22 cellular contexts compared by ENCODE assay signal in genomic region chr15:76179023-76179422, GRCh38.
DNase-seq lines count a peak whose midpoint lies in the region; ATAC-seq and TF ChIP-seq lines count a peak whose summit lies in the region.
"Had no signal": no experiment of that assay in that cellular context is flagged by ENCODE, and none has a peak within 500 bp of the region (broad histone marks: within the 10 kb centered on the region; RNA-seq: fewer than 3 reads in every experiment).

No MANE protein-coding gene starts in this region.

- peak overlapping the region; percentile 67 for H3K18ac ChIP-seq in neuronal stem cell (ENCODE audit: low read length)

- H3K4me1 Mint-ChIP-seq in Caco-2 (ENCODE audit: low read depth, unreplicated experiment) = no peaks in the 10 kb centered on the region
- H3K4me1 Mint-ChIP-seq: CD14-positive monocyte had no signal

- no peak overlapping the region for H2BK15ac ChIP-seq in neuronal stem cell (ENCODE audit: low read length)

- H3K36me3 Mint-ChIP-seq in Caco-2 (ENCODE audit: insufficient read depth, unreplicated experiment) = no peaks in the 10 kb centered on the region
- H3K36me3 Mint-ChIP-seq: CD14-positive monocyte; CD8-positive, alpha-beta memory T cell had no signal

- no peak overlapping the region for H4K91ac ChIP-seq in neuronal stem cell (ENCODE audit: low read depth, low read length, poor library complexity)

- H3K4me1 ChIP-seq in adipocyte (ENCODE audit: control insufficient read depth, insufficient read depth, low read length) (peaks cover 18% of the 10 kb centered on the region), neuronal stem cell (ENCODE audit: control insufficient read depth in 2 of 2, insufficient read depth in 1 of 2, low read depth in 1 of 2, low read length in 2 of 2) (peaks cover 9 to 18% of the 10 kb centered on the region in 2 donors), skeletal muscle tissue (ENCODE audit: control insufficient read depth in 3 of 3, insufficient read depth in 3 of 3, low read length in 3 of 3) (peaks cover 39 to 58% (median 42%) of the 10 kb centered on the region in 3 donors), Caco-2 (no peaks in the 10 kb centered on the region)
- H3K4me1 ChIP-seq: BE2C; BLaER1 treated with 17β-estradiol and CSF1 and Interleukin-3, amounts not matched to agents 10 nM and 100 nM had no signal

- BruUV-seq in Caco-2 (replicated peaks; lab: Mats Ljungman, UMichigan) = no TSS peak

- intact Hi-C loops in Caco-2 (cut with micrococcal nuclease; ENCODE audit: unreplicated experiment) = no loop called here

- H4K8ac ChIP-seq in neuronal stem cell (ENCODE audit: low read depth, low read length) = no peak overlapping the region

- DNase-seq in RWPE1 (ENCODE audit: low spot score) = no peak
- no peak for DNase-seq in adipocyte (ENCODE audit: low read depth)
- DNase-seq in neuronal stem cell (ENCODE audit: low spot score) = no peak
- no peak for DNase-seq in Caco-2
- DNase-seq in T-helper 1 cell = no peak
- DNase-seq: 8988T; ACHN; AML-193; BE2C; Calu3; CD4-positive, alpha-beta T cell; CD8-positive, alpha-beta memory T cell; DMS153; DND-41; H9 had no signal

- no peak overlapping the region for H3K4me3 Mint-ChIP-seq in Caco-2 (ENCODE audit: unreplicated experiment)
- H3K4me3 Mint-ChIP-seq: CD4-positive, alpha-beta T cell; CD8-positive, alpha-beta memory T cell; GM23338; H9 had no signal

- no peak overlapping the region for H3K4ac ChIP-seq in neuronal stem cell (ENCODE audit: low read length)

- H2BK120ac ChIP-seq in neuronal stem cell (ENCODE audit: low read depth, low read length) = no peak overlapping the region

- peak overlapping the region; percentile 95 for H3K27ac ChIP-seq in RWPE1
- no peak overlapping the region for H3K27ac ChIP-seq in neuronal stem cell (replicated peaks; ENCODE audit: low read length)
- no peak overlapping the region for H3K27ac ChIP-seq in skeletal muscle tissue (ENCODE audit: low read depth, low read length)
- H3K27ac ChIP-seq: BLaER1 treated with 17β-estradiol and CSF1 and Interleukin-3, amounts not matched to agents 10 nM and 100 nM had no signal

- H3K27ac Mint-ChIP-seq in Caco-2 (ENCODE audit: unreplicated experiment) = no peak overlapping the region
- H3K27ac Mint-ChIP-seq: CD14-positive monocyte; CD4-positive, alpha-beta T cell; GM23338; H9 had no signal

- H3K27me3 ChIP-seq in adipocyte (replicated peaks; ENCODE audit: control insufficient read depth, insufficient read depth, low read length) (no peaks in the 10 kb centered on the region), neuronal stem cell (ENCODE audit: control insufficient read depth in 3 of 3, insufficient read depth in 3 of 3, low read depth in 1 of 3, low read length in 3 of 3) (peaks cover 0 to 6% (median 0%) of the 10 kb centered on the region in 3 experiments), skeletal muscle tissue (ENCODE audit: control insufficient read depth in 3 of 3, insufficient read depth in 3 of 3, low read length in 3 of 3) (peaks cover 0 to 13% (median 2%) of the 10 kb centered on the region in 3 donors), Caco-2 (replicated peaks; ENCODE audit: control insufficient read depth, insufficient read depth, low read length) (no peaks in the 10 kb centered on the region)
- H3K27me3 ChIP-seq: BE2C; BLaER1 treated with 17β-estradiol and CSF1 and Interleukin-3, amounts not matched to agents 10 nM and 100 nM had no signal

- H3K9ac ChIP-seq in adipocyte (ENCODE audit: low read length) (peak overlapping the region; percentile 89), neuronal stem cell (ENCODE audit: low read depth, low read length, poor library complexity) (no peak overlapping the region), skeletal muscle tissue (ENCODE audit: low read depth in 1 of 3, low read length in 3 of 3) (peak overlapping the region in 2 of 3 donors; percentile 23 to 97)
- H3K9ac ChIP-seq: BLaER1 treated with 17β-estradiol and CSF1 and Interleukin-3, amounts not matched to agents 10 nM and 100 nM had no signal

- H3K36me3 ChIP-seq in adipocyte (ENCODE audit: control insufficient read depth, insufficient read depth, low read length, severe bottlenecking) = no peaks in the 10 kb centered on the region
- H3K36me3 ChIP-seq in neuronal stem cell (replicated peaks in 1 of 2; ENCODE audit: control insufficient read depth in 2 of 2, insufficient read depth in 2 of 2, low read length in 2 of 2) = no peaks in the 10 kb centered on the region
- no peaks in the 10 kb centered on the region for H3K36me3 ChIP-seq in skeletal muscle tissue (ENCODE audit: control insufficient read depth in 3 of 3, insufficient read depth in 3 of 3, low read length in 3 of 3)
- H3K36me3 ChIP-seq in Caco-2 (ENCODE audit: control insufficient read depth, insufficient read depth, low read length) = no peaks in the 10 kb centered on the region
- H3K36me3 ChIP-seq: BE2C; BLaER1 treated with 17β-estradiol and CSF1 and Interleukin-3, amounts not matched to agents 10 nM and 100 nM had no signal

- H3K79me1 ChIP-seq in neuronal stem cell (ENCODE audit: low read depth, low read length) = no peaks in the 10 kb centered on the region

- CTCF ChIA-PET in RWPE1 (lab: Yijun Ruan, JAX) (no interaction called here), Caco-2 (lab: Charles Lee) (no interaction called here)

- no peak overlapping the region for H2BK5ac ChIP-seq in neuronal stem cell (ENCODE audit: low read length)

- POLR2A ChIA-PET in RWPE1 (lab: Yijun Ruan, JAX; ENCODE audit: low non-redundant PET) (no interaction called here), Caco-2 (lab: Charles Lee) (no interaction called here)

- H3K9me3 ChIP-seq in adipocyte (ENCODE audit: control insufficient read depth, low read length) = peaks cover 8% of the 10 kb centered on the region
- H3K9me3 ChIP-seq in neuronal stem cell (replicated peaks in 1 of 2; ENCODE audit: control insufficient read depth in 2 of 2, insufficient read depth in 1 of 2, low read depth in 1 of 2, low read length in 2 of 2) = peaks cover 0 to 3% of the 10 kb centered on the region in 2 donors
- no peaks in the 10 kb centered on the region for H3K9me3 ChIP-seq in skeletal muscle tissue (ENCODE audit: control insufficient read depth in 3 of 3, low read length in 3 of 3)
- no peaks in the 10 kb centered on the region for H3K9me3 ChIP-seq in Caco-2
- H3K9me3 ChIP-seq: A549, BE2C had no signal

- H2BK12ac ChIP-seq in neuronal stem cell (ENCODE audit: low read length) = no peak overlapping the region

- H3K4me3 ChIP-seq in adipocyte (ENCODE audit: low read length) (no peak overlapping the region), neuronal stem cell (ENCODE audit: low read length in 2 of 2) (no peak overlapping the region), skeletal muscle tissue (ENCODE audit: low read length in 3 of 3) (no peak overlapping the region), Caco-2 (ENCODE audit: low read depth, low read length) (no peak overlapping the region)
- H3K4me3 ChIP-seq: A549; BLaER1 treated with 17β-estradiol and CSF1 and Interleukin-3, amounts not matched to agents 10 nM and 100 nM; GM23338 had no signal

- no peak overlapping the region for H3K14ac ChIP-seq in neuronal stem cell (ENCODE audit: low read length)

- H3K4me2 ChIP-seq in neuronal stem cell (ENCODE audit: insufficient read depth, low read length, poor library complexity, severe bottlenecking) = no peak overlapping the region
- H3K4me2 ChIP-seq: A549; BLaER1 treated with 17β-estradiol and CSF1 and Interleukin-3, amounts not matched to agents 10 nM and 100 nM; GM23338 had no signal

- H3K9me3 Mint-ChIP-seq in Caco-2 (ENCODE audit: unreplicated experiment) = no peaks in the 10 kb centered on the region
- H3K9me3 Mint-ChIP-seq: CD4-positive, alpha-beta T cell; CD8-positive, alpha-beta memory T cell; GM23338; H9 had no signal

- WGBS in neuronal stem cell (ENCODE audit: extremely low coverage in 2 of 2, insufficient read length in 2 of 2, insufficient replicate concordance in 1 of 2), 2 donors = no CpG with 5 or more reads among the region's 4 CpGs

- H3K27me3 Mint-ChIP-seq in Caco-2 (ENCODE audit: insufficient read depth, unreplicated experiment) = no peaks in the 10 kb centered on the region

- ATAC-seq in GM21723 (IDR thresholded peaks at IDR 0.05; ENCODE audit: unreplicated experiment) = no peak
- ATAC-seq: A549, HCT116 had no signal

- H3K23ac ChIP-seq in neuronal stem cell (ENCODE audit: low read depth, low read length, poor library complexity) = no peak overlapping the region

- no peak overlapping the region for H2AK5ac ChIP-seq in neuronal stem cell (ENCODE audit: low read depth, low read length)

- no peak overlapping the region for H2AFZ ChIP-seq in neuronal stem cell (ENCODE audit: low read length)
- H2AFZ ChIP-seq: GM23338 had no signal

- TF ChIP-seq CTCF in RWPE1 (conservative IDR thresholded peaks at IDR 0.05; ENCODE audit: low read depth) (no peak), Caco-2 (IDR thresholded peaks at IDR 0.05; ENCODE audit: insufficient read depth in 1 of 2, low read depth in 1 of 2, low read length in 1 of 2, severe bottlenecking in 1 of 2, unreplicated experiment in 1 of 2) (no peak)
